In the genomic region with DNA sequence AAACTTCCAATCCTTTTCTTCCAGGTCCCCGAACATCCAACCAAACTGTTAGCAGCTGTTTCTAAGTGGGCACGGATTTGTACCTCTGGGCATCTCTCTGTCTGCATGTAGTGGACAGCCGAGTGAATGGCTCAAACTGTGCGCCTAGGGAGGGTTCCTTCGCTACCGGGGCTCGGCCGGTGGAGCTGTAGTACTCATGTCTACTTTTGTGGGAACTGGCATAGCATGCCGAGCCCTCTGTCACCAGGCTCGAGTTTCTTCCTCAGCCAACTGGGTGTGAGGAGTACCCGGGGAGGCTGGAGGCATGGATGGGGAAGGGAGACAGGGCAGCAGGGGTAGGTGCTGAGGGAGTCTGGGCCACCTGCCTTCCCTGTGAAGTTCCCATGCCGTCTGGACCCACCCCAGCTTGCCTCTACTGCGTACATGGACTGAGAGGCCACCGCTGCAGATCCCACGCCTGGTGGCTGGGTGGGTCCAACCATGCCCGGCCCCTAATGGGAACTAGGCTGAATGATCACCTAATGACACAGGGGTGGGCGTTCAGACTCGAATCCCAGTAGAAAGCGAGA, we compare ENCODE assay signal across 1 cellular context.
TF ChIP-seq lines count a peak whose summit lies in the region.

No MANE protein-coding gene starts in this region.

TF ChIP-seq in GM23338, 12 proteins besides CTCF, POLR2A, EP300 and RAD21 (continued from another document):
- TF ChIP-seq REST (IDR thresholded peaks at IDR 0.05; ENCODE audit: unreplicated experiment) (no peak), ZNF114 (CRISPR knock-in tag; IDR thresholded peaks at IDR 0.05) (no peak), POLR2AphosphoS5 (IDR thresholded peaks at IDR 0.05; ENCODE audit: low read depth) (no peak), JUNB (IDR thresholded peaks at IDR 0.05; ENCODE audit: unreplicated experiment) (no peak), ZNF331 (CRISPR knock-in tag; IDR thresholded peaks at IDR 0.05; ENCODE audit: low read depth) (no peak), STAT1 (IDR thresholded peaks at IDR 0.05; ENCODE audit: unreplicated experiment) (no peak), EZH2phosphoT487 (IDR thresholded peaks at IDR 0.05; ENCODE audit: unreplicated experiment) (no peak)
- TF ChIP-seq, protein P1, sequence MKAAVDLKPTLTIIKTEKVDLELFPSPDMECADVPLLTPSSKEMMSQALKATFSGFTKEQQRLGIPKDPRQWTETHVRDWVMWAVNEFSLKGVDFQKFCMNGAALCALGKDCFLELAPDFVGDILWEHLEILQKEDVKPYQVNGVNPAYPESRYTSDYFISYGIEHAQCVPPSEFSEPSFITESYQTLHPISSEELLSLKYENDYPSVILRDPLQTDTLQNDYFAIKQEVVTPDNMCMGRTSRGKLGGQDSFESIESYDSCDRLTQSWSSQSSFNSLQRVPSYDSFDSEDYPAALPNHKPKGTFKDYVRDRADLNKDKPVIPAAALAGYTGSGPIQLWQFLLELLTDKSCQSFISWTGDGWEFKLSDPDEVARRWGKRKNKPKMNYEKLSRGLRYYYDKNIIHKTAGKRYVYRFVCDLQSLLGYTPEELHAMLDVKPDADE (IDR thresholded peaks at IDR 0.05) = no peak
TF ChIP-seq in GM23338: peak in this region for 0.
